In the genomic region with DNA sequence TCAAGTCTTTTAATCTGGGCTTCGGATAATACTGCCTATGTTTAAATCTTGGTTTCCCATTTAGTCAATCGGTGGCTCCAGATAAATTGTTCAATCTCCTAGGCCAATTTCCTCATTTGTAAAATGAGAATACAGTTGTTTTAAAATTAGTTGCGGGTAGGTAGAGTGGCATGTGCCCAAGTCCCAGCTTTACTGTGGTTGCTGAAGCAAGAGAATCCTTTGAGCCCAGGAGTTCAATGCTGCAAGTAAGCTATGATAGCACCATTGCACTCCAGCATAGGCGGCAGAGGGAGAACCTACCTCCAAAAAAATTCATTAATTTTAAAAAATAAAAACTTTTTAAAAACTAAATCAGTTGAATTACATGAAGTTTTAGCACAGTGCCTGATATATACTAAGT, we compare ENCODE assay signal across 1 cellular context.
TF ChIP-seq lines count a peak whose summit lies in the region.

No MANE protein-coding gene starts in this region.

TF ChIP-seq in IMR-90, 13 proteins besides CTCF, POLR2A, EP300 and RAD21:
- TF ChIP-seq FOS (IDR thresholded peaks at IDR 0.05; ENCODE audit: low read depth, low read length): no peak
- TF ChIP-seq MXI1 (IDR thresholded peaks at IDR 0.05; ENCODE audit: borderline replicate concordance, low read depth, low read length): no peak
- TF ChIP-seq RFX5 (IDR thresholded peaks at IDR 0.05; ENCODE audit: low read depth, low read length): no peak
